Comparison of ENCODE assay signal across 2 cellular contexts in the genomic region with DNA sequence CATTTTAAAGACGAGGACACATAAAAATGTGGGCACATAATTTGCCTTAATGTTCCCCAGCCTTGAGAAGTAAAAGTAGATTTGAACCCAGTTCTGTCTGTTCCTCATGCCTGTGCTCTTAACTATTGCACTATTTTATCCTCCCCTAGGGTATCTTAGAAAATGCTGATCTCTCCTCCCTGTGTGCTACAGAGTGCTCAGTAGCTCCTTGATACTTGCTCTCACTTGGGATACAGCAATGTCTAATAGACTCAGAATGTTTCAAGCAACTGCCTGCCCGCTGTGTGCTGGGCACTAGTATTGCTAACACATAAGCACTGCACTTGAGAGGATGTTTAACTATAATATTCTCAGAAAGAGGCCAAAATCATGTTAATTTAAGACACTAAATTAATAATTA. TPM values are rescaled to one million over a fixed set of nuclear protein-coding genes. Genes with fewer than 3 reads are reported as not detected.
"Had no signal": no experiment of that assay in that cellular context is flagged by ENCODE, and none has a peak within 500 bp of the region (broad histone marks: within the 10 kb centered on the region; RNA-seq: fewer than 3 reads in every experiment).

No MANE protein-coding gene starts in this region.

RNA-seq across cellular contexts. Expression of a gene that starts 1.0 kb away (rescaled TPM):
- total RNA-seq: G401, GM12878 had no signal
- polyA plus RNA-seq: GM12878 had no signal
